32 cellular contexts compared by ENCODE assay signal in the genomic region with DNA sequence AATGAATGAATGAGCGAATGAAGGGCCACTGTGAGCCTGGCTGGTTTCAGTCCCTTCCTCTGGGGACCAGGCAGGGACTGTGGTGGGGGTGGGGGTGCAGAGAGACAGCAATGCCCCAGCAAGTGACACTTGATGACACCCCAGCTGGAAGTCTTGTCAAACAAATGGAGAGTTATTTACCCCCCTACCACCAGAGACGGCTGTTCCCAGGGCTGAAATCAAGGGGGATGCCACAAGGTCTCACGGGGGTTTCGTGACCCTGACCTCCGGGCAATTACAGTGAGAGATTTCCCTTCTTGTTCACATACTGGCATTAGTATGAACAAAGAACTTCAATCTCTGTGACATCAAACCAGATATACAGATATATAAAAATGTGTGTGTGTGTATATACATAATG.
"Had no signal": no experiment of that assay in that cellular context is flagged by ENCODE, and none has a peak within 500 bp of the region (broad histone marks: within the 10 kb centered on the region; RNA-seq: fewer than 3 reads in every experiment).

No MANE protein-coding gene starts in this region.

- H3K4me3 ChIP-seq: ascending aorta, breast epithelium, cardiac muscle cell, colonic mucosa, esophagus squamous epithelium, gastroesophageal sphincter had no signal

- H3K36me3 ChIP-seq: ascending aorta, breast epithelium, cardiac muscle cell, colonic mucosa, esophagus squamous epithelium, gastroesophageal sphincter had no signal

- H3K27ac ChIP-seq: ascending aorta, breast epithelium, cardiac muscle cell, colonic mucosa, epithelial cell of prostate, esophagus squamous epithelium, gastroesophageal sphincter had no signal

- H3K27me3 ChIP-seq: ascending aorta, breast epithelium, cardiac muscle cell, colonic mucosa, esophagus squamous epithelium, gastroesophageal sphincter had no signal

- H3K4me3 Mint-ChIP-seq: activated CD4-positive, alpha-beta memory T cell treated with anti-CD3 and anti-CD28 coated beads for 36 hours; activated CD4-positive, alpha-beta T cell treated with anti-CD3 and anti-CD28 coated beads for 36 hours; activated CD4-positive, alpha-beta T cell treated with anti-CD3 and anti-CD28 coated beads, Interleukin-2, amount 10 ng/mL, durations not matched to agents 24 days and 14 days; activated CD8-positive, alpha-beta memory T cell treated with anti-CD3 and anti-CD28 coated beads, Interleukin-2, amount 10 ng/mL, durations not matched to agents 7 days and 5 days; activated CD8-positive, alpha-beta T cell treated with anti-CD3 and anti-CD28 coated beads, Interleukin-2, amount 10 ng/mL, durations not matched to agents 7 days and 5 days; activated naive CD4-positive, alpha-beta T cell treated with anti-CD3 and anti-CD28 coated beads for 36 hours; activated naive CD4-positive, alpha-beta T cell treated with anti-CD3 and anti-CD28 coated beads, Interleukin-2, amount 50 U/mL, for 24 hours; activated naive CD8-positive, alpha-beta T cell treated with anti-CD3 and anti-CD28 coated beads, Interleukin-2, amount 10 ng/mL, durations not matched to agents 7 days and 5 days; activated T-helper 1 cell treated with anti-CD3 and anti-CD28 coated beads, Interleukin-12 subunit alpha, Interleukin-12 subunit beta, Interleukin-2, Interleukin-4 antibody, amounts not matched to agents 30 ng/mL and 10 ng/mL and 1 ng/mL, durations not matched to agents 14 hours and 24 hours and 36 hours; brain had no signal

- H3K9me3 Mint-ChIP-seq: activated CD4-positive, alpha-beta memory T cell treated with anti-CD3 and anti-CD28 coated beads for 36 hours; activated CD4-positive, alpha-beta T cell treated with anti-CD3 and anti-CD28 coated beads, Interleukin-2, amount 10 ng/mL, durations not matched to agents 24 days and 14 days; activated naive CD4-positive, alpha-beta T cell treated with anti-CD3 and anti-CD28 coated beads for 36 hours; activated naive CD4-positive, alpha-beta T cell treated with anti-CD3 and anti-CD28 coated beads, Interleukin-2, amount 50 U/mL, for 24 hours; activated naive CD8-positive, alpha-beta T cell treated with anti-CD3 and anti-CD28 coated beads, Interleukin-2, amount 10 ng/mL, durations not matched to agents 7 days and 5 days; activated T-helper 1 cell treated with anti-CD3 and anti-CD28 coated beads, Interleukin-12 subunit alpha, Interleukin-12 subunit beta, Interleukin-2, Interleukin-4 antibody, amounts not matched to agents 30 ng/mL and 10 ng/mL and 1 ng/mL, durations not matched to agents 14 hours and 24 hours and 36 hours; activated T-helper 2 cell treated with anti-CD3 and anti-CD28 coated beads, Interferon-gamma antibody, Interleukin-2, Interleukin-4, amounts not matched to agents 10 μg/mL and 5 μg/mL and 100 μg/mL, durations not matched to agents 14 hours and 24 hours and 36 hours had no signal

- H3K36me3 Mint-ChIP-seq: activated CD4-positive, alpha-beta memory T cell treated with anti-CD3 and anti-CD28 coated beads for 36 hours; activated CD8-positive, alpha-beta memory T cell treated with anti-CD3 and anti-CD28 coated beads, Interleukin-2, amount 10 ng/mL, durations not matched to agents 7 days and 5 days; activated naive CD4-positive, alpha-beta T cell treated with anti-CD3 and anti-CD28 coated beads, Interleukin-2, amount 50 U/mL, for 24 hours; activated naive CD8-positive, alpha-beta T cell treated with anti-CD3 and anti-CD28 coated beads, Interleukin-2, amount 10 ng/mL, durations not matched to agents 7 days and 5 days; brain had no signal

- H3K27ac Mint-ChIP-seq: activated CD4-positive, alpha-beta memory T cell treated with anti-CD3 and anti-CD28 coated beads for 36 hours; activated CD4-positive, alpha-beta T cell treated with anti-CD3 and anti-CD28 coated beads for 36 hours; activated CD4-positive, alpha-beta T cell treated with anti-CD3 and anti-CD28 coated beads, Interleukin-2, amount 10 ng/mL, durations not matched to agents 24 days and 14 days; activated CD8-positive, alpha-beta memory T cell treated with anti-CD3 and anti-CD28 coated beads, Interleukin-2, amount 10 ng/mL, durations not matched to agents 7 days and 5 days; activated CD8-positive, alpha-beta T cell treated with anti-CD3 and anti-CD28 coated beads, Interleukin-2, amount 10 ng/mL, durations not matched to agents 7 days and 5 days; activated naive CD4-positive, alpha-beta T cell treated with anti-CD3 and anti-CD28 coated beads for 36 hours; activated naive CD4-positive, alpha-beta T cell treated with anti-CD3 and anti-CD28 coated beads, Interleukin-2, amount 50 U/mL, for 24 hours; activated naive CD8-positive, alpha-beta T cell treated with anti-CD3 and anti-CD28 coated beads, Interleukin-2, amount 10 ng/mL, durations not matched to agents 7 days and 5 days; activated T-helper 1 cell treated with anti-CD3 and anti-CD28 coated beads, Interleukin-12 subunit alpha, Interleukin-12 subunit beta, Interleukin-2, Interleukin-4 antibody, amounts not matched to agents 30 ng/mL and 10 ng/mL and 1 ng/mL, durations not matched to agents 14 hours and 24 hours and 36 hours; activated T-helper 2 cell treated with anti-CD3 and anti-CD28 coated beads, Interferon-gamma antibody, Interleukin-2, Interleukin-4, amounts not matched to agents 10 μg/mL and 5 μg/mL and 100 μg/mL, durations not matched to agents 14 hours and 24 hours and 36 hours; brain had no signal

- H3K9me3 ChIP-seq: ascending aorta, breast epithelium, colonic mucosa, esophagus squamous epithelium, gastroesophageal sphincter had no signal

- DNase-seq: activated CD4-positive, alpha-beta memory T cell treated with anti-CD3 and anti-CD28 coated beads for 36 hours; activated CD4-positive, alpha-beta T cell treated with anti-CD3 and anti-CD28 coated beads for 36 hours; activated CD4-positive, alpha-beta T cell treated with anti-CD3 and anti-CD28 coated beads, Interleukin-2, amount 10 ng/mL, durations not matched to agents 24 days and 14 days; activated CD4-positive, CD25-positive, alpha-beta regulatory T cell; activated CD4-positive, CD25-positive, alpha-beta regulatory T cell treated with anti-CD3 and anti-CD28 coated beads, Interleukin-2, amount 50 U/mL, for 72 hours; activated CD8-positive, alpha-beta memory T cell treated with anti-CD3 and anti-CD28 coated beads, Interleukin-2, amount 10 ng/mL, durations not matched to agents 7 days and 5 days; activated CD8-positive, alpha-beta memory T cell treated with anti-CD3 and anti-CD28 coated beads, Interleukin-2, amount 50 U/mL, for 4 hours; activated CD8-positive, alpha-beta T cell treated with anti-CD3 and anti-CD28 coated beads, Interleukin-2, amount 10 ng/mL, durations not matched to agents 7 days and 5 days; activated effector memory CD4-positive, alpha-beta T cell treated with anti-CD3 and anti-CD28 coated beads, Interleukin-2, amount 50 U/mL, for 16 hours; activated naive CD4-positive, alpha-beta T cell treated with anti-CD3 and anti-CD28 coated beads for 36 hours; activated naive CD8-positive, alpha-beta T cell treated with anti-CD3 and anti-CD28 coated beads, Interleukin-2, amount 10 ng/mL, durations not matched to agents 7 days and 5 days; activated T-cell treated with anti-CD3 and anti-CD28 coated beads, Interleukin-2, amount 50 U/mL, for 1 hour; activated T-cell treated with anti-CD3 and anti-CD28 coated beads, Interleukin-2, amount 50 U/mL, for 48 hours; central memory CD4-positive, alpha-beta T cell; cerebellar nuclear complex; colonic mucosa; effector CD8-positive, alpha-beta T cell; esophagus squamous epithelium; foreskin melanocyte; head of caudate nucleus; T-helper 1 cell; T-helper 2 cell had no signal

- H3K4me1 ChIP-seq: ascending aorta, breast epithelium, colonic mucosa, esophagus squamous epithelium, gastroesophageal sphincter had no signal

- ATAC-seq: activated CD4-positive, alpha-beta T cell treated with anti-CD3 and anti-CD28 coated beads for 36 hours; activated CD8-positive, alpha-beta memory T cell treated with anti-CD3 and anti-CD28 coated beads, Interleukin-2, amount 10 ng/mL, durations not matched to agents 7 days and 5 days; activated CD8-positive, alpha-beta T cell treated with anti-CD3 and anti-CD28 coated beads, Interleukin-2, amount 10 ng/mL, durations not matched to agents 7 days and 5 days; gastroesophageal sphincter had no signal

- FAIRE-seq: endothelial cell of umbilical vein had no signal

- H3K4me1 Mint-ChIP-seq: activated CD4-positive, alpha-beta T cell treated with anti-CD3 and anti-CD28 coated beads for 36 hours; activated CD4-positive, alpha-beta T cell treated with anti-CD3 and anti-CD28 coated beads, Interleukin-2, amount 10 ng/mL, durations not matched to agents 24 days and 14 days; activated CD8-positive, alpha-beta memory T cell treated with anti-CD3 and anti-CD28 coated beads, Interleukin-2, amount 10 ng/mL, durations not matched to agents 7 days and 5 days; activated naive CD4-positive, alpha-beta T cell treated with anti-CD3 and anti-CD28 coated beads, Interleukin-2, amount 50 U/mL, for 24 hours; activated naive CD8-positive, alpha-beta T cell treated with anti-CD3 and anti-CD28 coated beads, Interleukin-2, amount 10 ng/mL, durations not matched to agents 7 days and 5 days had no signal
